In the genomic region with DNA sequence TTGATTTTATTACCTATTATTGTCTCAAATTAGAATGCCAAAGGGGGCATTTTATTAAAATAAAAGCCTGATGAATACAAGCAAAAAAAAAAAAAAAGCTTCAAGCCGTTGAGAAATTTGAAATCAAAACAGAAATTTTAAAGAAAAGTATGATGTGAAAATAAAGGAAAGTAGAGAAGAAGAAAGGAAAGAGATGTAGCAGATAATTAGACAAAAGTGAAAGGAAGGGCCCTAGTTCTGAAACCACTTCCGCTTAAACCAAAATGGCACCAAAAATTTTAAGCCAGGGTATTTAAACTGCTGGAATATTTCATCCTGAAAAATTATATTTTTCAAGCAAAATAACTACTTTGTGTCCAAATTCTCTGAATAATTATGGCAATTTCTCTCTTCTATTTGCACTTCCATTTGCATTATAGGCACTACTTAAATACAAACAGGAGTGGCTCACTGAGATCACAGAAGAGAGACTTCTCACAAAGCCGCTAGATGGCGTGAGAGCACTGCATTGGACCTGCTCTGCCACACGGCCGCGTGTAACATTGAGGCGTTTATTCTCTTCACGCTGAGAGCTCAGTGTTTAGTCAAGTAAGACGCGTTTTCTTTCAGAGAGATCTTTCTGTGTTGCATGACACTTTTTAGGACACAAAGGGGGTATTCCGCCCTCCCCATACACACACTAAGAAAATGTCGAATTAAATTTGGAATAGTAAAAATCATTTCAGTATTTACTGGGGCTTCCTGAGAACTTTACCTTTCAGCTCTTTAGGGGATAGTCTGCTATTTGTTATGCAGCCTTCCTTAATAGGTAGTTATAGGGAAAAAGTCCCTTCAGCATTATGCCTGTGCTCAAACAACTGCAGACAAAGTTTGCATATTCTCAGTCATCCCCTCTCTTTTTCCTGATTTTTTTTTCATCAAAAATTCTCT, we compare ENCODE assay signal across 8 cellular contexts.
DNase-seq lines count a peak whose midpoint lies in the region; ATAC-seq and TF ChIP-seq lines count a peak whose summit lies in the region.

No MANE protein-coding gene starts in this region.

- TF ChIP-seq CTCF in GM10266 (IDR thresholded peaks at IDR 0.05; ENCODE audit: control insufficient read depth, insufficient read depth, low read depth, missing control alignments) (peak; percentile 85), osteoblast (IDR thresholded peaks at IDR 0.05; ENCODE audit: extremely low read depth, low read depth, low read length) (peak; percentile 98), tibial artery (IDR thresholded peaks at IDR 0.05) (peak; percentile 84 to 93)

- no peaks in the 10 kb centered on the region for H3K36me3 ChIP-seq in osteoblast (ENCODE audit: insufficient read depth, low read length)
- H3K36me3 ChIP-seq in tibial artery = no peaks in the 10 kb centered on the region

- H3K9me3 ChIP-seq in osteoblast (ENCODE audit: low read depth, low read length) (no peaks in the 10 kb centered on the region), tibial artery (no peaks in the 10 kb centered on the region)

- peaks cover 7% of the 10 kb centered on the region for H3K27me3 ChIP-seq in osteoblast (ENCODE audit: insufficient read depth, low read length)
- H3K27me3 ChIP-seq in tibial artery = peaks cover 0 to 16% of the 10 kb centered on the region in 2 donors

- intact Hi-C loops in tibial artery (cut with DNase I; ENCODE audit: low total_unique reads) = loop anchor here (5.0 kb wide), 1 partner anchor 901 kb away; no protein-coding TSS in a partner anchor

- H3K4me1 ChIP-seq in osteoblast (ENCODE audit: insufficient read depth, low read length) = no peaks in the 10 kb centered on the region
- H3K4me1 ChIP-seq in tibial artery = no peaks in the 10 kb centered on the region

- peak; percentile 43 for DNase-seq in GM10266 (ENCODE audit: extremely low spot score)
- peak; percentile 72 for DNase-seq in MV-4-11 (lab: John Stamatoyannopoulos, UW)
- peak; percentile 88 for DNase-seq in SIG-M5 treated with dmso at 0.1 percent for 504 hours (lab: John Stamatoyannopoulos, UW; ENCODE audit: unreplicated experiment)
- peak; percentile 53 for DNase-seq in activated gamma-delta T cell treated with anti-CD3 and anti-CD28 coated beads, Interleukin-2, amount 50 U/mL, for 16 hours (ENCODE audit: low read depth)
- peak; percentile 24 for DNase-seq in germinal center (ENCODE audit: low spot score)
- peak; percentile 34 for DNase-seq in osteoblast (ENCODE audit: insufficient read length, low spot score, missing footprints)
- peak; percentile 69 to 79 for DNase-seq in tibial artery

- H3K4me3 ChIP-seq in osteoblast (ENCODE audit: insufficient read depth, low read length) (no peak overlapping the region), tibial artery (no peak overlapping the region)

- no peak overlapping the region for H2AFZ ChIP-seq in osteoblast (ENCODE audit: low read length)

- ATAC-seq in HG02588 (IDR thresholded peaks at IDR 0.05; ENCODE audit: unreplicated experiment) = peak; percentile 99

- H3K4me2 ChIP-seq in osteoblast (ENCODE audit: insufficient read depth, low read length) = peak overlapping the region; percentile 14

- H3K27ac ChIP-seq in osteoblast (ENCODE audit: low read depth, low read length) = no peak overlapping the region
- H3K27ac ChIP-seq in tibial artery = no peak overlapping the region

- no peaks in the 10 kb centered on the region for H4K20me1 ChIP-seq in osteoblast (ENCODE audit: insufficient read depth, low read length)

- no peaks in the 10 kb centered on the region for H3K79me2 ChIP-seq in osteoblast (ENCODE audit: insufficient read depth, low read length)

Comparison
In these comparisons a context has a peak if more than half of its experiments do, and no peak if none do; other contexts are left out.
1. DNase-seq: peak in every context shown above with its lines; median percentile 88 in SIG-M5 treated with dmso at 0.1 percent for 504 hours; 74 in tibial artery; 72 in MV-4-11; 53 in activated gamma-delta T cell treated with anti-CD3 and anti-CD28 coated beads, Interleukin-2, amount 50 U/mL, for 16 hours; 43 in GM10266; 34 in osteoblast; 24 in germinal center.